Comparison of ENCODE assay signal across 25 cellular contexts in genomic region chr7:12896316-12896715, GRCh38.
"Had no signal": no experiment of that assay in that cellular context is flagged by ENCODE, and none has a peak within 500 bp of the region (broad histone marks: within the 10 kb centered on the region; RNA-seq: fewer than 3 reads in every experiment).

No MANE protein-coding gene starts in this region.

- H3K27me3 ChIP-seq: body of pancreas, cardiac muscle cell, heart left ventricle, right lobe of liver, thyroid gland, upper lobe of right lung had no signal

- H3K9me3 ChIP-seq: body of pancreas, heart left ventricle, mucosa of descending colon, right lobe of liver, thyroid gland, upper lobe of right lung had no signal

- DNase-seq: activated CD4-positive, alpha-beta T cell treated with anti-CD3 and anti-CD28 coated beads, Interleukin-2, amount 10 ng/mL, durations not matched to agents 7 days and 5 days; activated CD8-positive, alpha-beta memory T cell treated with anti-CD3 and anti-CD28 coated beads, Interleukin-2, amount 10 ng/mL, durations not matched to agents 7 days and 5 days; activated CD8-positive, alpha-beta T cell treated with anti-CD3 and anti-CD28 coated beads for 36 hours; activated gamma-delta T cell; activated T-cell treated with anti-CD3 and anti-CD28 coated beads for 4 hours; anterior cingulate cortex; body of pancreas; cortex of kidney; endodermal cell; heart left ventricle; islet precursor cell; left cardiac atrium; mucosa of descending colon; nephron progenitor cell; nucleus accumbens; posterior cingulate gyrus; right lobe of liver; stimulated activated CD4-positive, alpha-beta T cell treated with anti-CD3 and anti-CD28 coated beads, Interleukin-1b, Interleukin-23, amount 100 ng/mL, for 48 hours; substantia nigra; T-helper 9 cell; thyroid gland; upper lobe of right lung had no signal

- H3K36me3 ChIP-seq: cardiac muscle cell, heart left ventricle, right lobe of liver, thyroid gland, upper lobe of right lung had no signal

- H3K4me1 ChIP-seq: body of pancreas, heart left ventricle, right lobe of liver, thyroid gland, upper lobe of right lung had no signal

- ATAC-seq: activated CD4-positive, CD25-positive, alpha-beta regulatory T cell treated with anti-CD3 and anti-CD28 coated beads, Interleukin-2, amount 50 U/mL, for 24 hours; activated CD8-positive, alpha-beta memory T cell treated with anti-CD3 and anti-CD28 coated beads, Interleukin-2, amount 10 ng/mL, durations not matched to agents 7 days and 5 days; activated CD8-positive, alpha-beta T cell treated with anti-CD3 and anti-CD28 coated beads for 36 hours; body of pancreas; heart left ventricle; left cardiac atrium; mucosa of descending colon; right lobe of liver; upper lobe of right lung had no signal

- H3K4me3 ChIP-seq: body of pancreas, cardiac muscle cell, heart left ventricle, mucosa of descending colon, right lobe of liver, skin epidermis, thyroid gland, upper lobe of right lung had no signal
